Comparison of ENCODE assay signal across 8 cellular contexts in genomic region chr1:156801409-156802121, GRCh38. TPM values are rescaled to one million over a fixed set of nuclear protein-coding genes. Genes with fewer than 3 reads are reported as not detected.
DNase-seq lines count a peak whose midpoint lies in the region; ATAC-seq, FAIRE-seq and TF ChIP-seq lines count a peak whose summit lies in the region.

No MANE protein-coding gene starts in this region.

- no peak overlapping the region for H3K4me3 Mint-ChIP-seq in stimulated activated memory B cell treated with anti-CD40 and anti-IgM and Interleukin-4, amounts not matched to agents 10 μg/mL and 1 μg/mL and 100 μg/mL, for 72 hours

- H3K9me3 ChIP-seq in right cardiac atrium (ENCODE audit: control insufficient read depth, low read length) = no peaks in the 10 kb centered on the region

- CTCF ChIA-PET in GM10248 (lab: Yijun Ruan, JAX) = interaction anchor here (1.3 to 10.3 kb wide), 7 partner anchors 10 to 112 kb away, joined by 3 to 131 read pairs (median 8); partner anchors contain the start of genes INSRR, NTRK1 and SH2D2A

- H3K27ac ChIP-seq in right cardiac atrium (ENCODE audit: low read length) = no peak overlapping the region

- H3K4me1 Mint-ChIP-seq in stimulated activated memory B cell treated with anti-CD40 and anti-IgM and Interleukin-4, amounts not matched to agents 10 μg/mL and 1 μg/mL and 100 μg/mL, for 72 hours = peaks cover 9% of the 10 kb centered on the region

- POLR2A ChIA-PET in GM10248 (lab: Yijun Ruan, JAX) = interaction anchor here (0.7 kb wide), 1 partner anchor 207 kb away, joined by 3 read pairs; no protein-coding TSS in a partner anchor

- FAIRE-seq in GM12892 (lab: Jason Lieb, UNC) = no peak

- no peak overlapping the region for H3K4me3 ChIP-seq in right cardiac atrium (ENCODE audit: low read length)

- DNase-seq in AG20443 (ENCODE audit: low spot score) (peak; percentile 78), GM12892 (ENCODE audit: insufficient read length) (no peak), right cardiac atrium (peak in 2 of 3 donors; percentile 57 to 67), GM10248 (ENCODE audit: extremely low spot score) (no peak), NCI-H1105 (lab: John Stamatoyannopoulos, UW) (no peak)
- DNase-seq in activated naive CD4-positive, alpha-beta T cell treated with anti-CD3 and anti-CD28 coated beads, Interleukin-2, amount 50 U/mL, for 72 hours (ENCODE audit: low spot score in 2 of 2) = no peak

- no peaks in the 10 kb centered on the region for H3K4me1 ChIP-seq in right cardiac atrium (ENCODE audit: control insufficient read depth, insufficient read depth, low read length)

- H3K27me3 ChIP-seq in right cardiac atrium (ENCODE audit: control insufficient read depth, insufficient read depth) = no peaks in the 10 kb centered on the region

- TF ChIP-seq CTCF in GM10248 (IDR thresholded peaks at IDR 0.05; ENCODE audit: control extremely low read depth, extremely low read depth, low read depth, missing control alignments) = no peak

- no peaks in the 10 kb centered on the region for H3K27me3 Mint-ChIP-seq in stimulated activated memory B cell treated with anti-CD40 and anti-IgM and Interleukin-4, amounts not matched to agents 10 μg/mL and 1 μg/mL and 100 μg/mL, for 72 hours

- no peaks in the 10 kb centered on the region for H3K9me3 Mint-ChIP-seq in activated naive CD4-positive, alpha-beta T cell treated with anti-CD3 and anti-CD28 coated beads, Interleukin-2, amount 50 U/mL, for 72 hours
- H3K9me3 Mint-ChIP-seq in stimulated activated memory B cell treated with anti-CD40 and anti-IgM and Interleukin-4, amounts not matched to agents 10 μg/mL and 1 μg/mL and 100 μg/mL, for 72 hours = no peaks in the 10 kb centered on the region

- peak overlapping the region; percentile 77 to 80 for H3K27ac Mint-ChIP-seq in activated naive CD4-positive, alpha-beta T cell treated with anti-CD3 and anti-CD28 coated beads, Interleukin-2, amount 50 U/mL, for 72 hours
- no peak overlapping the region for H3K27ac Mint-ChIP-seq in stimulated activated memory B cell treated with anti-CD40 and anti-IgM and Interleukin-4, amounts not matched to agents 10 μg/mL and 1 μg/mL and 100 μg/mL, for 72 hours

- ATAC-seq in activated naive CD4-positive, alpha-beta T cell treated with anti-CD3 and anti-CD28 coated beads, Interleukin-2, amount 50 U/mL, for 72 hours = peak in 1 of 2 donors; percentile 11
- ATAC-seq in right cardiac atrium (peak; percentile 50 to 53), GM21447 (IDR thresholded peaks at IDR 0.05; ENCODE audit: unreplicated experiment) (no peak)
- no peak for ATAC-seq in stimulated activated memory B cell treated with anti-CD40 and anti-IgM and Interleukin-4, amounts not matched to agents 10 μg/mL and 1 μg/mL and 100 μg/mL, for 72 hours

- 58% methylated on average over 7 of the region's 7 CpGs for WGBS in right cardiac atrium

- intact Hi-C loops in right cardiac atrium (cut with DNase I) = no loop called here

- H3K36me3 Mint-ChIP-seq in activated naive CD4-positive, alpha-beta T cell treated with anti-CD3 and anti-CD28 coated beads, Interleukin-2, amount 50 U/mL, for 72 hours = peaks cover 1 to 2% of the 10 kb centered on the region in 2 donors
- peaks cover 37% of the 10 kb centered on the region for H3K36me3 Mint-ChIP-seq in stimulated activated memory B cell treated with anti-CD40 and anti-IgM and Interleukin-4, amounts not matched to agents 10 μg/mL and 1 μg/mL and 100 μg/mL, for 72 hours

- TF ChIP-seq POLR2A in GM12892 (IDR thresholded peaks at IDR 0.05; ENCODE audit: low read depth, low read length) = peak; percentile 41; the same call in 1 of the 2 replicates

RNA-seq across cellular contexts. Expression of gene SH2D2A, which starts 15.1 kb away (rescaled TPM):
- 3.8 TPM for polyA plus RNA-seq in GM12892 (2012; ENCODE audit: missing spikeins)
- 100 to 1,000 TPM; 186 to 215 TPM for total RNA-seq in activated naive CD4-positive, alpha-beta T cell treated with anti-CD3 and anti-CD28 coated beads, Interleukin-2, amount 50 U/mL, for 72 hours
- 1 to 10 TPM in 3 of 4 donors, under 1 TPM in 1; 0.93 to 6.3 (median 2.2) TPM for total RNA-seq in right cardiac atrium
- 2.0 TPM for polyA plus RNA-seq in right cardiac atrium

RNA-seq across cellular contexts. Expression of gene PRCC, which starts 34.2 kb away (rescaled TPM):
- 65.4 TPM for polyA plus RNA-seq in GM12892 (2012; ENCODE audit: missing spikeins)
- total RNA-seq in activated naive CD4-positive, alpha-beta T cell treated with anti-CD3 and anti-CD28 coated beads, Interleukin-2, amount 50 U/mL, for 72 hours = 10 to 100 TPM; 44.5 to 72.1 TPM
- 10 to 100 TPM; 36.3 to 47.1 (median 44.1) TPM for total RNA-seq in right cardiac atrium
- 36.0 TPM for polyA plus RNA-seq in right cardiac atrium

RNA-seq across cellular contexts. Expression of gene HDGF, which starts 50.1 kb away (rescaled TPM):
- 139 TPM for polyA plus RNA-seq in GM12892 (2012; ENCODE audit: missing spikeins)
- total RNA-seq in activated naive CD4-positive, alpha-beta T cell treated with anti-CD3 and anti-CD28 coated beads, Interleukin-2, amount 50 U/mL, for 72 hours = 100 to 1,000 TPM; 281 to 325 TPM
- total RNA-seq in right cardiac atrium = 100 to 1,000 TPM; 148 to 171 (median 162) TPM
- polyA plus RNA-seq in right cardiac atrium = 124 TPM

RNA-seq across cellular contexts. Expression of gene INSRR, which starts 57.4 kb away (rescaled TPM):
- polyA plus RNA-seq in GM12892 (2012; ENCODE audit: missing spikeins) = not detected
- under 1 TPM; 0.07 to 0.29 TPM for total RNA-seq in activated naive CD4-positive, alpha-beta T cell treated with anti-CD3 and anti-CD28 coated beads, Interleukin-2, amount 50 U/mL, for 72 hours
- total RNA-seq in right cardiac atrium = under 1 TPM; 0.03 to 0.06 (median 0.06) TPM
- 0.07 TPM for polyA plus RNA-seq in right cardiac atrium

RNA-seq across cellular contexts. Expression of gene NTRK1, which starts 59.1 kb away (rescaled TPM):
- polyA plus RNA-seq in GM12892 (2012; ENCODE audit: missing spikeins) = not detected
- total RNA-seq in activated naive CD4-positive, alpha-beta T cell treated with anti-CD3 and anti-CD28 coated beads, Interleukin-2, amount 50 U/mL, for 72 hours = 1 to 10 TPM; 5.3 to 7.2 TPM
- total RNA-seq in right cardiac atrium = 1 to 10 TPM; 1.3 to 4.2 (median 1.5) TPM
- 1.1 TPM for polyA plus RNA-seq in right cardiac atrium

Comparison
In these comparisons a context has a peak if more than half of its experiments do, and no peak if none do; other contexts are left out.
1. DNase-seq: peak in AG20443 (single experiment) and right cardiac atrium (2 of 3); none in GM12892 (single experiment), activated naive CD4-positive, alpha-beta T cell treated with anti-CD3 and anti-CD28 coated beads, Interleukin-2, amount 50 U/mL, for 72 hours (0 of 2), GM10248 (single experiment) and NCI-H1105 (single experiment).
2. ATAC-seq: peak in right cardiac atrium (2 of 2); none in GM21447 (single experiment) and stimulated activated memory B cell treated with anti-CD40 and anti-IgM and Interleukin-4, amounts not matched to agents 10 μg/mL and 1 μg/mL and 100 μg/mL, for 72 hours (single experiment).
3. RNA of gene SH2D2A, which starts 15.1 kb away (total RNA-seq): 186 to 215 TPM in activated naive CD4-positive, alpha-beta T cell treated with anti-CD3 and anti-CD28 coated beads, Interleukin-2, amount 50 U/mL, for 72 hours; 0.93 to 6.3 TPM in right cardiac atrium; every median in the first group is over 10 times any median in the second.